1 cellular context compared by ENCODE assay signal in genomic region chr7:73737491-73738219, GRCh38.
TF ChIP-seq lines count a peak whose summit lies in the region.

No MANE protein-coding gene starts in this region.

TF ChIP-seq in GM12878, 131 proteins besides CTCF, POLR2A, EP300 and RAD21:
- TF ChIP-seq RBBP5 (conservative IDR thresholded peaks at IDR 0.05) (no peak), SKIL (IDR thresholded peaks at IDR 0.05; ENCODE audit: low read depth, poor library complexity, severe bottlenecking) (no peak), CHD4 (IDR thresholded peaks at IDR 0.05) (no peak)
